11 cellular contexts compared by ENCODE assay signal in the genomic region with DNA sequence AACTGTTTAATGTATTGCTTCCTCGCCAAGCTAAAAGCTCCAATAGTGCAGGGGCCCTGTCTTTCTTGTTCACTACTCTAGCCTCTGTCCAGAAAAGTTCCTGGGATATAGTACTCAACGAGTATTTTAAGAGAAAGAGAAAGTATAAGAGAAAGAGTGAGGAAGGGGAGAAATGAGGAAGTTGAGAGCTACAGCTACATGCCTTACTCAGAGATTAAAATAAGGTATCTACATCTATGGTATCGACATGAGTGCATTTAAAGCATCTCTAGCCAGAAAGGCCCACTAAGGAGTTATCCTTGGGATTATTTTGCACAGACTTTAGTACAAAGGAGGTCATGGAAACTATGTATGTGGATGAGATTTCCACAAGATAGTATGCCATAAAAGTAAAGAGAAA. TPM values are rescaled to one million over a fixed set of nuclear protein-coding genes. Genes with fewer than 3 reads are reported as not detected.
DNase-seq lines count a peak whose midpoint lies in the region; ATAC-seq and TF ChIP-seq lines count a peak whose summit lies in the region.
"Had no signal": no experiment of that assay in that cellular context is flagged by ENCODE, and none has a peak within 500 bp of the region (broad histone marks: within the 10 kb centered on the region; RNA-seq: fewer than 3 reads in every experiment).

No MANE protein-coding gene starts in this region.

- H3K9me3 ChIP-seq in PC-3 (ENCODE audit: low read length) = no peaks in the 10 kb centered on the region
- H3K9me3 ChIP-seq: gastroesophageal sphincter, ovary had no signal

- no peaks in the 10 kb centered on the region for H3K27me3 ChIP-seq in PC-3 (ENCODE audit: low read length)
- H3K27me3 ChIP-seq: gastroesophageal sphincter, ovary had no signal

- no TSS peak for BruUV-seq in PC-3 (replicated peaks; lab: Mats Ljungman, UMichigan)

- no peak overlapping the region for H3K4me2 ChIP-seq in PC-3 (ENCODE audit: low read length)

- H3K36me3 Mint-ChIP-seq in activated naive CD8-positive, alpha-beta T cell = peaks cover 16% of the 10 kb centered on the region
- peaks cover 17% of the 10 kb centered on the region for H3K36me3 Mint-ChIP-seq in type B pancreatic cell
- H3K36me3 Mint-ChIP-seq in HFFc6 (ENCODE audit: low read depth) = peaks cover 12% of the 10 kb centered on the region

- H4K20me1 ChIP-seq in PC-3 (ENCODE audit: low read length) = 0 out of 2 replicates have a peak, but pooled peaks cover 3% of the 10 kb centered on the region

- H3K4me1 Mint-ChIP-seq in activated naive CD8-positive, alpha-beta T cell (ENCODE audit: low read depth) = peaks cover 63% of the 10 kb centered on the region
- H3K4me1 Mint-ChIP-seq in type B pancreatic cell (ENCODE audit: unreplicated experiment) (peaks cover 25% of the 10 kb centered on the region), HFFc6 (ENCODE audit: low read depth) (peaks cover 50% of the 10 kb centered on the region)

- no peak overlapping the region for H2AFZ ChIP-seq in PC-3 (ENCODE audit: low read length)

- POLR2A ChIA-PET in PC-3 (lab: Charles Lee; ENCODE audit: unreplicated experiment) = no interaction called here

- peaks cover 3% of the 10 kb centered on the region; the same call in 1 of the 2 replicates for H3K36me3 ChIP-seq in PC-3 (ENCODE audit: low read depth, low read length)
- H3K36me3 ChIP-seq: ovary had no signal

- H3F3A ChIP-seq in PC-3 (ENCODE audit: low read length, unreplicated experiment) = no peaks in the 10 kb centered on the region

- H3K27me3 Mint-ChIP-seq in activated naive CD8-positive, alpha-beta T cell = no peaks in the 10 kb centered on the region
- H3K27me3 Mint-ChIP-seq in type B pancreatic cell = no peaks in the 10 kb centered on the region
- H3K27me3 Mint-ChIP-seq in HFFc6 (ENCODE audit: insufficient read depth) = no peaks in the 10 kb centered on the region

- no peak for TF ChIP-seq CTCF in GM12864 (IDR thresholded peaks at IDR 0.05; ENCODE audit: low read depth, low read length, missing control alignments)
- no peak for TF ChIP-seq CTCF in type B pancreatic cell (conservative IDR thresholded peaks at IDR 0.05)
- no peak for TF ChIP-seq CTCF in PC-3 (conservative IDR thresholded peaks at IDR 0.05; ENCODE audit: low read depth, low read length)
- no peak for TF ChIP-seq CTCF in HFFc6 (IDR thresholded peaks at IDR 0.05)

- H3K4me3 ChIP-seq in GM12864 (ENCODE audit: low read depth, low read length) = peak overlapping the region; percentile 15; the same call in 1 of the 2 replicates
- H3K4me3 ChIP-seq in PC-3 (ENCODE audit: low read length) = no peak overlapping the region
- H3K4me3 ChIP-seq: gastroesophageal sphincter, ovary had no signal

- no peaks in the 10 kb centered on the region for H3K9me2 ChIP-seq in PC-3 (replicated peaks; ENCODE audit: low read length)

- DNase-seq in GM12864 (ENCODE audit: low read depth) (no peak), type B pancreatic cell (ENCODE audit: extremely low spot score, unreplicated experiment) (no peak), hypothalamus (lab: John Stamatoyannopoulos, UW) (no peak), PC-3 (no peak), HFFc6 (no peak)
- DNase-seq: ovary, SHP77 treated with DMSO at 0.1 percent for 48 hours had no signal

- no peaks in the 10 kb centered on the region for H3K9me3 Mint-ChIP-seq in activated naive CD8-positive, alpha-beta T cell (ENCODE audit: low read depth)
- H3K9me3 Mint-ChIP-seq in type B pancreatic cell = no peaks in the 10 kb centered on the region
- H3K9me3 Mint-ChIP-seq in HFFc6 = no peaks in the 10 kb centered on the region

- no peak overlapping the region for H3K9ac ChIP-seq in PC-3 (ENCODE audit: low read length)

- CTCF ChIA-PET in PC-3 (lab: Charles Lee) = no interaction called here

- H3K4me1 ChIP-seq in PC-3 (ENCODE audit: insufficient read depth, low read length) = peaks cover 9% of the 10 kb centered on the region; the same call in 1 of the 2 replicates

- H3K79me2 ChIP-seq in PC-3 (ENCODE audit: low read length) = peaks cover 67% of the 10 kb centered on the region

- peak overlapping the region; percentile 13 for H3K27ac Mint-ChIP-seq in activated naive CD8-positive, alpha-beta T cell
- H3K27ac Mint-ChIP-seq in type B pancreatic cell (no peak overlapping the region), HFFc6 (no peak overlapping the region)

- ATAC-seq in GM21381 (IDR thresholded peaks at IDR 0.05; ENCODE audit: unreplicated experiment) = peak; percentile 62
- ATAC-seq in HG03280 (IDR thresholded peaks at IDR 0.05; ENCODE audit: unreplicated experiment) = peak; percentile 66
- no peak for ATAC-seq in PC-3
- ATAC-seq: gastroesophageal sphincter had no signal

- peak overlapping the region; percentile 3 for H3K4me3 Mint-ChIP-seq in activated naive CD8-positive, alpha-beta T cell
- H3K4me3 Mint-ChIP-seq in type B pancreatic cell (no peak overlapping the region), HFFc6 (no peak overlapping the region)

- no peak overlapping the region for H3K27ac ChIP-seq in PC-3 (ENCODE audit: low read length)
- H3K27ac ChIP-seq: gastroesophageal sphincter, ovary had no signal

- intact Hi-C loops in PC-3 (cut with micrococcal nuclease) = no loop called here

RNA-seq across cellular contexts. Expression of gene MYCBP2, which starts 28.5 kb away (rescaled TPM):
- 71.7 and 95.7 TPM in 2 replicates for total RNA-seq in type B pancreatic cell (ENCODE audit: low replicate concordance)
- 53.3 and 85.2 TPM in 2 replicates for total RNA-seq in PC-3 (2014; rRNA removed)
- total RNA-seq in HFFc6 (2021; fragmentation: NEBNext Ultra II Directional; extraction: Animal tissue kit (Norgen Biotek cat#: 25700)) = 10 to 100 TPM; 52.7 to 66.3 (median 54.9) TPM
